ENCODE assay signal across 1 cellular context in genomic region chrX:17632942-17633341, GRCh38.
TF ChIP-seq lines count a peak whose summit lies in the region.

No MANE protein-coding gene starts in this region.

TF ChIP-seq in IMR-90, 13 proteins besides CTCF, POLR2A, EP300 and RAD21 (continued from another document):
- no peak for TF ChIP-seq MAZ (IDR thresholded peaks at IDR 0.05; ENCODE audit: borderline replicate concordance, low read depth, low read length)
- TF ChIP-seq RFX5 (IDR thresholded peaks at IDR 0.05; ENCODE audit: low read depth, low read length), result no peak
- no peak for TF ChIP-seq SMC3 (IDR thresholded peaks at IDR 0.05; ENCODE audit: low read depth, low read length)
- no peak for TF ChIP-seq CEBPB (IDR thresholded peaks at IDR 0.05; ENCODE audit: low read depth, low read length)
- no peak for TF ChIP-seq MXI1 (IDR thresholded peaks at IDR 0.05; ENCODE audit: borderline replicate concordance, low read depth, low read length)
- TF ChIP-seq MAFK (IDR thresholded peaks at IDR 0.05; ENCODE audit: low read depth, low read length), result no peak
- TF ChIP-seq CHD1 (IDR thresholded peaks at IDR 0.05; ENCODE audit: low read depth, low read length), result no peak
- TF ChIP-seq BHLHE40 (IDR thresholded peaks at IDR 0.05; ENCODE audit: low read depth, low read length), result no peak
- TF ChIP-seq, protein P1, sequence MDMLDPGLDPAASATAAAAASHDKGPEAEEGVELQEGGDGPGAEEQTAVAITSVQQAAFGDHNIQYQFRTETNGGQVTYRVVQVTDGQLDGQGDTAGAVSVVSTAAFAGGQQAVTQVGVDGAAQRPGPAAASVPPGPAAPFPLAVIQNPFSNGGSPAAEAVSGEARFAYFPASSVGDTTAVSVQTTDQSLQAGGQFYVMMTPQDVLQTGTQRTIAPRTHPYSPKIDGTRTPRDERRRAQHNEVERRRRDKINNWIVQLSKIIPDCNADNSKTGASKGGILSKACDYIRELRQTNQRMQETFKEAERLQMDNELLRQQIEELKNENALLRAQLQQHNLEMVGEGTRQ (IDR thresholded peaks at IDR 0.05; ENCODE audit: low read depth, low read length), result no peak
- TF ChIP-seq RCOR1 (IDR thresholded peaks at IDR 0.05; ENCODE audit: insufficient replicate concordance, low read length), result no peak
- TF ChIP-seq NFE2L2 (IDR thresholded peaks at IDR 0.05; ENCODE audit: low read depth, low read length), result no peak
- TF ChIP-seq, protein P2, sequence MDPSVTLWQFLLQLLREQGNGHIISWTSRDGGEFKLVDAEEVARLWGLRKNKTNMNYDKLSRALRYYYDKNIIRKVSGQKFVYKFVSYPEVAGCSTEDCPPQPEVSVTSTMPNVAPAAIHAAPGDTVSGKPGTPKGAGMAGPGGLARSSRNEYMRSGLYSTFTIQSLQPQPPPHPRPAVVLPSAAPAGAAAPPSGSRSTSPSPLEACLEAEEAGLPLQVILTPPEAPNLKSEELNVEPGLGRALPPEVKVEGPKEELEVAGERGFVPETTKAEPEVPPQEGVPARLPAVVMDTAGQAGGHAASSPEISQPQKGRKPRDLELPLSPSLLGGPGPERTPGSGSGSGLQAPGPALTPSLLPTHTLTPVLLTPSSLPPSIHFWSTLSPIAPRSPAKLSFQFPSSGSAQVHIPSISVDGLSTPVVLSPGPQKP (IDR thresholded peaks at IDR 0.05; ENCODE audit: borderline replicate concordance, low read depth, low read length), result no peak
